9 cellular contexts compared by ENCODE assay signal in genomic region chr11:121464352-121464946, GRCh38. TPM values are rescaled to one million over a fixed set of nuclear protein-coding genes. Genes with fewer than 3 reads are reported as not detected.
DNase-seq lines count a peak whose midpoint lies in the region; ATAC-seq, FAIRE-seq and TF ChIP-seq lines count a peak whose summit lies in the region.
"Had no signal": no experiment of that assay in that cellular context is flagged by ENCODE, and none has a peak within 500 bp of the region (broad histone marks: within the 10 kb centered on the region; RNA-seq: fewer than 3 reads in every experiment).

No MANE protein-coding gene starts in this region.

- no peaks in the 10 kb centered on the region for H3K9me3 ChIP-seq in pancreas

- peaks cover 0 to 8% (median 0%) of the 10 kb centered on the region in 3 donors for H3K4me1 ChIP-seq in pancreas

- peak overlapping the region in 1 of 4 donors; percentile 84 for H3K27ac ChIP-seq in pancreas
- H3K27ac ChIP-seq: SK-N-MC had no signal

- intact Hi-C loops in pancreas (cut with DNase I), result no loop called here

- no peak for FAIRE-seq in pancreas (lab: Jason Lieb, UNC)

- H3K36me3 ChIP-seq in pancreas, result no peaks in the 10 kb centered on the region

- WGBS in pancreas, 2 donors, result 68 to 76% methylated on average over 11 of the region's 11 CpGs

- H3K4me3 ChIP-seq in fibroblast of mammary gland (ENCODE audit: control insufficient read depth, low read depth, low read length) (no peak overlapping the region), pancreas (no peak overlapping the region)
- H3K4me3 ChIP-seq: SK-N-MC had no signal

- peak; percentile 41 for ATAC-seq in HG02610 (IDR thresholded peaks at IDR 0.05; ENCODE audit: unreplicated experiment)
- ATAC-seq in pancreas, result peak; percentile 28 to 69 (median 58)

- peak; percentile 94 for DNase-seq in EH (ENCODE audit: low read depth)
- peak; percentile 68 for DNase-seq in NCI-H69 (lab: John Stamatoyannopoulos, UW)
- peak; percentile 82 for DNase-seq in activated T-cell treated with anti-CD3 and anti-CD28 coated beads, Interleukin-2, amount 50 U/mL, for 1 hour
- peak; percentile 92 for DNase-seq in fibroblast of mammary gland (ENCODE audit: low read depth)
- peak in 4 of 6 donors; percentile 18 to 47 (median 33) for DNase-seq in pancreas
- peak; percentile 71 for DNase-seq in ureter (ENCODE audit: low spot score)
- DNase-seq in SIG-M5 treated with dmso at 0.1 percent for 504 hours (lab: John Stamatoyannopoulos, UW; ENCODE audit: unreplicated experiment), result no peak

- no peaks in the 10 kb centered on the region for H3K27me3 ChIP-seq in pancreas

- no peak for TF ChIP-seq CTCF in fibroblast of mammary gland (conservative IDR thresholded peaks at IDR 0.05; ENCODE audit: control insufficient read depth, insufficient read depth, low read depth, low read length)
- TF ChIP-seq CTCF in pancreas (IDR thresholded peaks at IDR 0.05), result no peak

RNA-seq across cellular contexts. Expression of gene SORL1, which starts 12.3 kb away (rescaled TPM):
- 10 to 100 TPM; 11.2 to 47.5 (median 16.5) TPM for total RNA-seq in pancreas
- polyA plus RNA-seq in pancreas, result 10 to 100 TPM in 1 of 2 donors, 1 to 10 TPM in 1; 2.7 to 10.9 TPM
- 134 TPM for total RNA-seq in ureter
